In the genomic region with DNA sequence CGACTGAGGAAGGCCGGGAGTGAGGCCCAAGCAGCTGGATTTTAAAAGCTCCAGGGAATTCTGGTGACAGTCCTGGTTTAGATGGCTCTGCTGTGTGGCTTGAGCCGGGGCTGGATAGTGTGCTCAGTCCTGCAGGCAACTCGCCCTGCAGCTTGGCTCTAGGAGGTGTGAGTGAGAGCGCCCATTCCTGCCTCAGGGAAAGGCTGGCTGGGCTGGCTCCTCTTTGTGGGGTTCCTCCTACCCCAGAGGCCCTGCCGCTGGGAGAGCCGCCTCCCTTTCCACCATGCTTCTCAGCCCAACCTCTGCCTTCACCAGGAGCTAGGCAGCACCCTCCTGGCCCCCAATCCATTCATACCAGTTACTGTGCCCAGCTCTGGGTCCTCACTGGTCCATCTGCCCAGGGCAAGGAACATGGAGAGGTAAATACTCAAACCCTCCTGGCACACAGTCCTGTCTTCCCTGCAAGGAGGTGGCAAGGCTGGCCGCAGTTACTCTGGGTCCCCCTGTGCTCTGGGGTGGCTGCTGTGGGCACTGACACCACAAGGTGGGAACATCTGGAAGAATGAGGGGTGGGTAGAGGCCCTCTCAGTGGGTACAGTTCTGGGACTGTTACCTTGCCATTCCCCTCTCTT, we compare ENCODE assay signal across 28 cellular contexts. TPM values are rescaled to one million over a fixed set of nuclear protein-coding genes. Genes with fewer than 3 reads are reported as not detected.
DNase-seq lines count a peak whose midpoint lies in the region; ATAC-seq, FAIRE-seq and TF ChIP-seq lines count a peak whose summit lies in the region.
"Had no signal": no experiment of that assay in that cellular context is flagged by ENCODE, and none has a peak within 500 bp of the region (broad histone marks: within the 10 kb centered on the region; RNA-seq: fewer than 3 reads in every experiment).

No MANE protein-coding gene starts in this region.

- H3K36me3 ChIP-seq in kidney (ENCODE audit: control insufficient read depth in 1 of 2, insufficient read depth in 2 of 2, low read length in 2 of 2), result peaks cover 0 to 5% of the 10 kb centered on the region in 2 donors
- no peaks in the 10 kb centered on the region for H3K36me3 ChIP-seq in vagina
- H3K36me3 ChIP-seq in ovary, result no peaks in the 10 kb centered on the region

- 90 to 93% (median 91%) methylated on average over 8 of the region's 8 CpGs for WGBS in ovary, 3 donors

- peak overlapping the region in 1 of 2 donors; percentile 7 for H3K27ac ChIP-seq in kidney (ENCODE audit: low read depth in 2 of 2, low read length in 2 of 2)
- H3K27ac ChIP-seq in vagina, result peak overlapping the region; percentile 3
- H3K27ac ChIP-seq in ovary, result no peak overlapping the region
- H3K27ac ChIP-seq: 22Rv1, testis had no signal

- no peaks in the 10 kb centered on the region for H3K36me3 Mint-ChIP-seq in activated naive CD4-positive, alpha-beta T cell treated with anti-CD3 and anti-CD28 coated beads, Interleukin-2, amount 50 U/mL, for 72 hours

- no peak for ATAC-seq in activated naive CD4-positive, alpha-beta T cell treated with anti-CD3 and anti-CD28 coated beads, Interleukin-2, amount 50 U/mL, for 72 hours
- ATAC-seq in HG02610 (IDR thresholded peaks at IDR 0.05; ENCODE audit: unreplicated experiment) (no peak), HG02678 (IDR thresholded peaks at IDR 0.05; ENCODE audit: unreplicated experiment) (no peak)
- ATAC-seq: CD8-positive, alpha-beta T cell; Panc1; stimulated activated effector memory CD8-positive, alpha-beta T cell treated with anti-CD3 and anti-CD28 coated beads, Interleukin-12 subunit alpha, Interleukin-12 subunit beta, amount 100 ng/mL, for 72 hours had no signal

- TF ChIP-seq CTCF in kidney (IDR thresholded peaks at IDR 0.05; ENCODE audit: borderline replicate concordance, extremely low read depth, insufficient read depth) (no peak), vagina (IDR thresholded peaks at IDR 0.05) (no peak), ovary (IDR thresholded peaks at IDR 0.05) (no peak)

- intact Hi-C loops in kidney (cut with DNase I) (no loop called here), posterior vena cava (cut with DNase I) (loop anchor here in 1 of 2 donors (5.0 kb wide), 1 partner anchor 72 kb away; no protein-coding TSS in a partner anchor), vagina (cut with DNase I) (loop anchor here (10.0 kb wide), 1 partner anchor 229 kb away; a partner anchor contains a TSS), ovary (cut with DNase I) (no loop called here)

- no peak for DNase-seq in activated naive CD4-positive, alpha-beta T cell treated with anti-CD3 and anti-CD28 coated beads, Interleukin-2, amount 50 U/mL, for 72 hours (ENCODE audit: low spot score in 2 of 2)
- no peak for DNase-seq in activated naive CD4-positive, alpha-beta T cell (lab: John Stamatoyannopoulos, UW)
- peak; percentile 69 for DNase-seq in kidney
- DNase-seq in posterior vena cava (ENCODE audit: low spot score), result peak; percentile 78
- DNase-seq in vagina (ENCODE audit: extremely low spot score in 2 of 2), result no peak
- DNase-seq in ovary, result no peak
- DNase-seq: activated CD4-positive, alpha-beta T cell treated with anti-CD3 and anti-CD28 coated beads, Interleukin-2, amount 50 U/mL, for 48 hours; activated CD8-positive, alpha-beta memory T cell treated with anti-CD3 and anti-CD28 coated beads, Interleukin-2, amount 50 U/mL, for 4 hours; CD8-positive, alpha-beta T cell; cerebellar nuclear complex; DMS53; effector CD4-positive, alpha-beta T cell; hippocampal formation; immature natural killer cell; KG1; NCI-H2171 treated with DMSO at 0.1 percent for 48 hours; NCI-H526; SIG-M5; stimulated activated CD4-positive, alpha-beta T cell treated with anti-CD3 and anti-CD28 coated beads, Interleukin-2, amount 100 ng/mL, for 48 hours; testis had no signal

- H3K9ac ChIP-seq in kidney (ENCODE audit: low read length in 2 of 2), result no peak overlapping the region

- no peak for TF ChIP-seq EP300 in ovary (IDR thresholded peaks at IDR 0.05)

- FAIRE-seq in kidney (lab: Jason Lieb, UNC), result no peak
- FAIRE-seq: frontal cortex, G401.6 had no signal

- H3K27ac Mint-ChIP-seq in activated naive CD4-positive, alpha-beta T cell treated with anti-CD3 and anti-CD28 coated beads, Interleukin-2, amount 50 U/mL, for 72 hours, result peak overlapping the region; percentile 28 to 72
- H3K27ac Mint-ChIP-seq: activated naive CD8-positive, alpha-beta T cell; CD8-positive, alpha-beta T cell; immature natural killer cell had no signal

- no peak overlapping the region for H3K4me3 ChIP-seq in kidney (ENCODE audit: low read length in 2 of 2)
- no peak overlapping the region for H3K4me3 ChIP-seq in vagina
- no peak overlapping the region for H3K4me3 ChIP-seq in ovary
- H3K4me3 ChIP-seq: testis had no signal

- TF ChIP-seq POLR2A in vagina (IDR thresholded peaks at IDR 0.05) (no peak), ovary (IDR thresholded peaks at IDR 0.05) (no peak)

- H3K9me3 ChIP-seq in kidney (ENCODE audit: control insufficient read depth in 1 of 2, low read length in 2 of 2) (no peaks in the 10 kb centered on the region), vagina (no peaks in the 10 kb centered on the region), ovary (no peaks in the 10 kb centered on the region)
- H3K9me3 ChIP-seq: testis had no signal

- H3K9me3 Mint-ChIP-seq in activated naive CD4-positive, alpha-beta T cell treated with anti-CD3 and anti-CD28 coated beads, Interleukin-2, amount 50 U/mL, for 72 hours, result no peaks in the 10 kb centered on the region
- H3K9me3 Mint-ChIP-seq: CD8-positive, alpha-beta T cell; immature natural killer cell; stimulated activated effector memory CD8-positive, alpha-beta T cell treated with anti-CD3 and anti-CD28 coated beads, Interleukin-12 subunit alpha, Interleukin-12 subunit beta, amount 100 ng/mL, for 72 hours had no signal

- H3K4me1 ChIP-seq in kidney (ENCODE audit: control insufficient read depth in 1 of 2, insufficient read depth in 1 of 2, low read depth in 1 of 2, low read length in 2 of 2) (peaks cover 25 to 48% of the 10 kb centered on the region in 2 donors), vagina (peaks cover 65% of the 10 kb centered on the region), ovary (ENCODE audit: insufficient read depth) (peaks cover 15% of the 10 kb centered on the region)

- H3K27me3 ChIP-seq in vagina, result no peaks in the 10 kb centered on the region
- H3K27me3 ChIP-seq in ovary, result no peaks in the 10 kb centered on the region
- H3K27me3 ChIP-seq: testis had no signal

RNA-seq across cellular contexts. Expression of a gene that starts 47.1 kb away (rescaled TPM):
- total RNA-seq in activated naive CD4-positive, alpha-beta T cell treated with anti-CD3 and anti-CD28 coated beads, Interleukin-2, amount 50 U/mL, for 72 hours, result 10 to 100 TPM; 22.5 to 28.8 TPM
- total RNA-seq in kidney (36.8 TPM), posterior vena cava (10 to 100 TPM; 25.8 to 28.4 TPM), vagina (38.1 TPM), ovary (10 to 100 TPM; 15.5 to 32.4 (median 24.2) TPM)
- polyA plus RNA-seq in kidney (ENCODE audit: insufficient read depth, low read depth, low replicate concordance) (41.9 TPM), ovary (10 to 100 TPM in 1 of 2 donors, 1 to 10 TPM in 1; 9.9 to 19.5 TPM)

Comparison
In these comparisons a context has a peak if more than half of its experiments do, and no peak if none do; other contexts are left out.
1. DNase-seq: peak in kidney (single experiment) and posterior vena cava (single experiment); none in activated naive CD4-positive, alpha-beta T cell treated with anti-CD3 and anti-CD28 coated beads, Interleukin-2, amount 50 U/mL, for 72 hours (0 of 2), activated naive CD4-positive, alpha-beta T cell (0 of 4), vagina (0 of 2) and ovary (0 of 5).